ENCODE assay signal across 26 cellular contexts in the genomic region with DNA sequence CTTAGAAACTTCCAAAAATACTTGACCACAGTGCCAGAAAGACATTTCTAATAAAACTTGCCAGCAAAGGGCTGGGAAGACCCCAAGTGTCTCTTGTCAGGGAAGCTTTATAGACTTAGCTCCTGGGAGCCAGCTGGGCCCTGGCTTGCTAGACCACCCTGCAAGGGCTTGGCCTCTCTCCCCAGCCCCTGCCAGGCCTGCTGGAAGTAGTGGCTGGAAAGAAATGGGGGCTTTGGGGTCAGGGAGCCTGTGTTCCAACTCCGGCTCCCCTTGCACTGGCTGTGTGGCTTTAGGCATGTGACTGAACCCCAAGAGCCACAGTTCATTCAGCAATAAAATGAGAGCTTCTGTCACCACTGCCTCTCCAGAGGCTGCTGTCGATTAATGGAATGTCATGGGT.
"Had no signal": no experiment of that assay in that cellular context is flagged by ENCODE, and none has a peak within 500 bp of the region (broad histone marks: within the 10 kb centered on the region; RNA-seq: fewer than 3 reads in every experiment).

No MANE protein-coding gene starts in this region.

- H3K36me3 ChIP-seq: gastroesophageal sphincter, neural progenitor cell, right lobe of liver, thoracic aorta, vagina had no signal

- H3K27ac Mint-ChIP-seq: activated CD4-positive, alpha-beta T cell treated with anti-CD3 and anti-CD28 coated beads for 36 hours; activated CD8-positive, alpha-beta T cell treated with anti-CD3 and anti-CD28 coated beads, Interleukin-2, amount 10 ng/mL, durations not matched to agents 7 days and 5 days; activated T-helper 1 cell treated with anti-CD3 and anti-CD28 coated beads, Interleukin-12 subunit alpha, Interleukin-12 subunit beta, Interleukin-2, Interleukin-4 antibody, amounts not matched to agents 30 ng/mL and 10 ng/mL and 1 ng/mL, durations not matched to agents 14 hours and 24 hours and 36 hours; effector memory CD8-positive, alpha-beta T cell; naive thymus-derived CD4-positive, alpha-beta T cell; neural progenitor cell; stimulated activated effector memory CD8-positive, alpha-beta T cell treated with anti-CD3 and anti-CD28 coated beads, Interleukin-12 subunit alpha, Interleukin-12 subunit beta, amount 100 ng/mL, for 72 hours; stimulated activated naive CD8-positive, alpha-beta T cell treated with anti-CD3 and anti-CD28 coated beads, Interleukin-15, Interleukin-2, amounts not matched to agents 100 ng/mL and 50 ng/mL, for 24 hours; type B pancreatic cell had no signal

- H3K9ac ChIP-seq: neural progenitor cell had no signal

- H3K4me1 Mint-ChIP-seq: activated CD4-positive, alpha-beta T cell treated with anti-CD3 and anti-CD28 coated beads for 36 hours; stimulated activated effector memory CD8-positive, alpha-beta T cell treated with anti-CD3 and anti-CD28 coated beads, Interleukin-12 subunit alpha, Interleukin-12 subunit beta, amount 100 ng/mL, for 72 hours had no signal

- H3K9me3 Mint-ChIP-seq: activated T-helper 1 cell treated with anti-CD3 and anti-CD28 coated beads, Interleukin-12 subunit alpha, Interleukin-12 subunit beta, Interleukin-2, Interleukin-4 antibody, amounts not matched to agents 30 ng/mL and 10 ng/mL and 1 ng/mL, durations not matched to agents 14 hours and 24 hours and 36 hours; effector memory CD8-positive, alpha-beta T cell; naive thymus-derived CD4-positive, alpha-beta T cell; neural progenitor cell; stimulated activated effector memory CD8-positive, alpha-beta T cell treated with anti-CD3 and anti-CD28 coated beads, Interleukin-12 subunit alpha, Interleukin-12 subunit beta, amount 100 ng/mL, for 72 hours; stimulated activated naive CD8-positive, alpha-beta T cell treated with anti-CD3 and anti-CD28 coated beads, Interleukin-15, Interleukin-2, amounts not matched to agents 100 ng/mL and 50 ng/mL, for 24 hours; type B pancreatic cell had no signal

- H3K4me2 ChIP-seq: hepatocyte, neural progenitor cell had no signal

- H2AFZ ChIP-seq: hepatocyte, neural progenitor cell had no signal

- DNase-seq: activated CD4-positive, alpha-beta T cell treated with anti-CD3 and anti-CD28 coated beads for 36 hours; activated CD4-positive, CD25-positive, alpha-beta regulatory T cell; activated CD8-positive, alpha-beta T cell treated with anti-CD3 and anti-CD28 coated beads, Interleukin-2, amount 10 ng/mL, durations not matched to agents 7 days and 5 days; activated gamma-delta T cell treated with Interleukin-2 at 50 U/mL for 16 hours; activated naive CD4-positive, alpha-beta T cell treated with anti-CD3 and anti-CD28 coated beads, Interleukin-2, amount 50 U/mL, for 16 hours; activated T-cell treated with anti-CD3 and anti-CD28 coated beads for 4 hours; cerebellar nuclear complex; effector memory CD8-positive, alpha-beta T cell; erythroblast; midbrain; naive thymus-derived CD4-positive, alpha-beta T cell; right lobe of liver; small intestine; stimulated activated CD4-positive, alpha-beta T cell treated with anti-CD3 and anti-CD28 coated beads, Interleukin-4, amount 100 ng/mL, for 24 hours had no signal

- H3K4me3 Mint-ChIP-seq: activated CD4-positive, alpha-beta T cell treated with anti-CD3 and anti-CD28 coated beads for 36 hours; activated CD8-positive, alpha-beta T cell treated with anti-CD3 and anti-CD28 coated beads, Interleukin-2, amount 10 ng/mL, durations not matched to agents 7 days and 5 days; activated T-helper 1 cell treated with anti-CD3 and anti-CD28 coated beads, Interleukin-12 subunit alpha, Interleukin-12 subunit beta, Interleukin-2, Interleukin-4 antibody, amounts not matched to agents 30 ng/mL and 10 ng/mL and 1 ng/mL, durations not matched to agents 14 hours and 24 hours and 36 hours; effector memory CD8-positive, alpha-beta T cell; naive thymus-derived CD4-positive, alpha-beta T cell; neural progenitor cell; stimulated activated effector memory CD8-positive, alpha-beta T cell treated with anti-CD3 and anti-CD28 coated beads, Interleukin-12 subunit alpha, Interleukin-12 subunit beta, amount 100 ng/mL, for 72 hours; stimulated activated naive CD8-positive, alpha-beta T cell treated with anti-CD3 and anti-CD28 coated beads, Interleukin-15, Interleukin-2, amounts not matched to agents 100 ng/mL and 50 ng/mL, for 24 hours; type B pancreatic cell had no signal

- H3K9me3 ChIP-seq: gastroesophageal sphincter, right lobe of liver, thoracic aorta, vagina had no signal

- H3K27ac ChIP-seq: coronary artery, gastroesophageal sphincter, hepatocyte, neural progenitor cell, right lobe of liver, thoracic aorta, vagina had no signal

- H3K4me1 ChIP-seq: gastroesophageal sphincter, neural progenitor cell, right lobe of liver, vagina had no signal

- H3K27me3 ChIP-seq: hepatocyte, neural progenitor cell, right lobe of liver, vagina had no signal

- ATAC-seq: activated CD4-positive, alpha-beta T cell treated with anti-CD3 and anti-CD28 coated beads for 36 hours; activated CD8-positive, alpha-beta T cell treated with anti-CD3 and anti-CD28 coated beads, Interleukin-2, amount 10 ng/mL, durations not matched to agents 7 days and 5 days; effector memory CD8-positive, alpha-beta T cell; gastroesophageal sphincter; naive thymus-derived CD4-positive, alpha-beta T cell; right lobe of liver; stimulated activated effector memory CD8-positive, alpha-beta T cell treated with anti-CD3 and anti-CD28 coated beads, Interleukin-12 subunit alpha, Interleukin-12 subunit beta, amount 100 ng/mL, for 72 hours had no signal

- H3K36me3 Mint-ChIP-seq: neural progenitor cell; stimulated activated effector memory CD8-positive, alpha-beta T cell treated with anti-CD3 and anti-CD28 coated beads, Interleukin-12 subunit alpha, Interleukin-12 subunit beta, amount 100 ng/mL, for 72 hours; type B pancreatic cell had no signal

- H3K4me3 ChIP-seq: coronary artery, gastroesophageal sphincter, hepatocyte, neural progenitor cell, right lobe of liver, thoracic aorta, vagina had no signal

- FAIRE-seq: bronchial epithelial cell, keratinocyte, small intestine had no signal

- H3K79me2 ChIP-seq: hepatocyte had no signal
